In the genomic region with DNA sequence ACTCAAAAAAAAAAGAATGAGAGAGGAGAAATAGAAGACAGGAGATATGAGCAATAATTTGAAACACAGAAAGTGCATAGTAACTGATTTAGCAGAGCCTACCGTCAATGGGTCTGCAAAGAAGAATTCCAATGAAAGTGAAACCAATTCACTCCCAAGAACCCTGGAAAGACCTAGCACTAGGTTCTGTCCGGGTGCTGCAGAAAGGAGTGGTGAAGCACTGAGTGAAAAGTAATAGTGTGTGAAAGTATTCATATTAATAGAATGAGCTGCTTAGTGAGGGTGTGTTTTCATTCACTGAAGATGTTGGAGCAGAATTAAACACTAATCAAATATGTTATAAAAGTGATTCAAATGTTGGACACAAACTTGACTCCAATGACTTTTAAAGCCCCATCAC, we compare ENCODE assay signal across 8 cellular contexts. TPM values are rescaled to one million over a fixed set of nuclear protein-coding genes. Genes with fewer than 3 reads are reported as not detected.
A peak's percentile ranks its signal among the peaks of the same experiment; 100 is the strongest.
DNase-seq lines count a peak whose midpoint lies in the region; ATAC-seq and TF ChIP-seq lines count a peak whose summit lies in the region.

No MANE protein-coding gene starts in this region.

- H3K4me3 ChIP-seq in osteoblast (ENCODE audit: insufficient read depth, low read length) = no peak overlapping the region

- H3K27ac ChIP-seq in VCaP (peak overlapping the region; percentile 94), osteoblast (ENCODE audit: low read depth, low read length) (no peak overlapping the region)

- no peaks in the 10 kb centered on the region for H3K4me1 ChIP-seq in osteoblast (ENCODE audit: insufficient read depth, low read length)

- ATAC-seq in GM18861 (IDR thresholded peaks at IDR 0.05; ENCODE audit: unreplicated experiment) = peak; percentile 16
- peak; percentile 23 for ATAC-seq in HG02588 (IDR thresholded peaks at IDR 0.05; ENCODE audit: unreplicated experiment)

- TF ChIP-seq CTCF in VCaP (conservative IDR thresholded peaks at IDR 0.05) = no peak
- no peak for TF ChIP-seq CTCF in osteoblast (IDR thresholded peaks at IDR 0.05; ENCODE audit: extremely low read depth, low read depth, low read length)

- no peaks in the 10 kb centered on the region for H3K79me2 ChIP-seq in osteoblast (ENCODE audit: insufficient read depth, low read length)

- no peaks in the 10 kb centered on the region for H3K27me3 ChIP-seq in osteoblast (ENCODE audit: insufficient read depth, low read length)

- no peaks in the 10 kb centered on the region for H3K9me3 ChIP-seq in osteoblast (ENCODE audit: low read depth, low read length)

- DNase-seq in osteoblast (ENCODE audit: insufficient read length, low spot score, missing footprints) = no peak
- DNase-seq in cerebellar nuclear complex (lab: John Stamatoyannopoulos, UW) = no peak
- no peak for DNase-seq in NCI-H748 treated with DMSO at 0.1 percent for 48 hours (lab: John Stamatoyannopoulos, UW)
- no peak for DNase-seq in NCI-H2081 (lab: John Stamatoyannopoulos, UW)
- DNase-seq in iPS-NIHi11 (ENCODE audit: low spot score) = no peak

- no peaks in the 10 kb centered on the region for H4K20me1 ChIP-seq in osteoblast (ENCODE audit: insufficient read depth, low read length)

- peak overlapping the region; percentile 69 for H2AFZ ChIP-seq in osteoblast (ENCODE audit: low read length)

- no peak overlapping the region for H3K4me2 ChIP-seq in osteoblast (ENCODE audit: insufficient read depth, low read length)

- no peaks in the 10 kb centered on the region for H3K36me3 ChIP-seq in osteoblast (ENCODE audit: insufficient read depth, low read length)

RNA-seq across cellular contexts. Expression of a gene that starts 51.3 kb away (rescaled TPM):
- total RNA-seq in osteoblast = 42.0 and 47.7 TPM in 2 replicates
